1 cellular context compared by ENCODE assay signal in the genomic region with DNA sequence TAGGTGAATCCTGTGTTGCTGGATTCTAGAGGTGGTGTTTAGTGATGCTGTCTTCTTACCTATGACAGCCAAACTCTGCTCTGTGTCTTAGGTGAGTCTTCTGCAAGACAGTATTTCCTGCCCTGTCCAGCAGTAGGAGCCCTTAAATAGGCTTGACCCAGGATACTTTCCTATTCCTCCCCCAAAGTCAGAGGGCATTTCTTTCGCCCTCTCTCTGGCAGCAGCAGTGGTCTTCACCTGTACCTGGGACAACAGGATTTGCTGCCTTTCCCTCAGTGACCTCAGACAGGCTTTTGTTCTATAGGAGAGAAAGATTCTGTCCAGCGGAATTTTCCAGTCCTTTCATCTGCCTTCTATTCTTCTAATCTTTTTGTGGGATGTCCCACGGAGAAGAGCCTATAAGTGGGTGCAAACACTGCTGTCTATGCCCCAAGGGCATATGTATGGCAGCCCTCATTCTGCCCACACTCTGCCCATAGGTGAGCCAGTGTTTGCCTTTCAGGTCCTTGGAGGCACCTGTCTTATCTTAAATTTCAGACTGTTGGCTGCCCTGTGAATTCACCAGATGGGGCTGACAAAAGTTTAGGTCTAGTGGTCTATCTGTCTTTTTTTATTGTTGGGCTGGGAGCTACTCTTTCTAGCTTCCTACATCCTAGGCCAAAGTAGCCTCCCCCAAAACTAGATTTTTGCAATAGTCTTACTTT.
TF ChIP-seq lines count a peak whose summit lies in the region.

No MANE protein-coding gene starts in this region.

TF ChIP-seq in K562, 482 proteins besides CTCF, POLR2A, EP300 and RAD21 (continued from another document):
- TF ChIP-seq, protein P1, sequence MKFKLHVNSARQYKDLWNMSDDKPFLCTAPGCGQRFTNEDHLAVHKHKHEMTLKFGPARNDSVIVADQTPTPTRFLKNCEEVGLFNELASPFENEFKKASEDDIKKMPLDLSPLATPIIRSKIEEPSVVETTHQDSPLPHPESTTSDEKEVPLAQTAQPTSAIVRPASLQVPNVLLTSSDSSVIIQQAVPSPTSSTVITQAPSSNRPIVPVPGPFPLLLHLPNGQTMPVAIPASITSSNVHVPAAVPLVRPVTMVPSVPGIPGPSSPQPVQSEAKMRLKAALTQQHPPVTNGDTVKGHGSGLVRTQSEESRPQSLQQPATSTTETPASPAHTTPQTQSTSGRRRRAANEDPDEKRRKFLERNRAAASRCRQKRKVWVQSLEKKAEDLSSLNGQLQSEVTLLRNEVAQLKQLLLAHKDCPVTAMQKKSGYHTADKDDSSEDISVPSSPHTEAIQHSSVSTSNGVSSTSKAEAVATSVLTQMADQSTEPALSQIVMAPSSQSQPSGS (CRISPR knock-in tag; IDR thresholded peaks at IDR 0.05): no peak
- TF ChIP-seq RBM14 (IDR thresholded peaks at IDR 0.05; ENCODE audit: borderline replicate concordance, insufficient read depth, low read depth, low read length) (no peak), ZNF384 (IDR thresholded peaks at IDR 0.05; ENCODE audit: low read depth, low read length) (no peak), ZNF507 (tag; conservative IDR thresholded peaks at IDR 0.05) (no peak), DDX20 (tag; IDR thresholded peaks at IDR 0.05; ENCODE audit: low read depth) (no peak), NR4A1 (CRISPR knock-in tag; IDR thresholded peaks at IDR 0.05) (no peak), NR4A1 (tag; IDR thresholded peaks at IDR 0.05) (no peak), FOXK2 (conservative IDR thresholded peaks at IDR 0.05 in 1 of 2, IDR thresholded peaks at IDR 0.05 in 1 of 2; ENCODE audit: low read depth in 2 of 2) (no peak)
- TF ChIP-seq, protein P2, sequence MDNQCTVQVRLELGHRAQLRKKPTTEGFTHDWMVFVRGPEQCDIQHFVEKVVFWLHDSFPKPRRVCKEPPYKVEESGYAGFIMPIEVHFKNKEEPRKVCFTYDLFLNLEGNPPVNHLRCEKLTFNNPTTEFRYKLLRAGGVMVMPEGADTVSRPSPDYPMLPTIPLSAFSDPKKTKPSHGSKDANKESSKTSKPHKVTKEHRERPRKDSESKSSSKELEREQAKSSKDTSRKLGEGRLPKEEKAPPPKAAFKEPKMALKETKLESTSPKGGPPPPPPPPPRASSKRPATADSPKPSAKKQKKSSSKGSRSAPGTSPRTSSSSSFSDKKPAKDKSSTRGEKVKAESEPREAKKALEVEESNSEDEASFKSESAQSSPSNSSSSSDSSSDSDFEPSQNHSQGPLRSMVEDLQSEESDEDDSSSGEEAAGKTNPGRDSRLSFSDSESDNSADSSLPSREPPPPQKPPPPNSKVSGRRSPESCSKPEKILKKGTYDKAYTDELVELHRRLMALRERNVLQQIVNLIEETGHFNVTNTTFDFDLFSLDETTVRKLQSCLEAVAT (IDR thresholded peaks at IDR 0.05): no peak
- TF ChIP-seq, protein P3, sequence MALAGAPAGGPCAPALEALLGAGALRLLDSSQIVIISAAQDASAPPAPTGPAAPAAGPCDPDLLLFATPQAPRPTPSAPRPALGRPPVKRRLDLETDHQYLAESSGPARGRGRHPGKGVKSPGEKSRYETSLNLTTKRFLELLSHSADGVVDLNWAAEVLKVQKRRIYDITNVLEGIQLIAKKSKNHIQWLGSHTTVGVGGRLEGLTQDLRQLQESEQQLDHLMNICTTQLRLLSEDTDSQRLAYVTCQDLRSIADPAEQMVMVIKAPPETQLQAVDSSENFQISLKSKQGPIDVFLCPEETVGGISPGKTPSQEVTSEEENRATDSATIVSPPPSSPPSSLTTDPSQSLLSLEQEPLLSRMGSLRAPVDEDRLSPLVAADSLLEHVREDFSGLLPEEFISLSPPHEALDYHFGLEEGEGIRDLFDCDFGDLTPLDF (CRISPR knock-in tag; IDR thresholded peaks at IDR 0.05): no peak
